Comparison of ENCODE assay signal across 13 cellular contexts in the genomic region with DNA sequence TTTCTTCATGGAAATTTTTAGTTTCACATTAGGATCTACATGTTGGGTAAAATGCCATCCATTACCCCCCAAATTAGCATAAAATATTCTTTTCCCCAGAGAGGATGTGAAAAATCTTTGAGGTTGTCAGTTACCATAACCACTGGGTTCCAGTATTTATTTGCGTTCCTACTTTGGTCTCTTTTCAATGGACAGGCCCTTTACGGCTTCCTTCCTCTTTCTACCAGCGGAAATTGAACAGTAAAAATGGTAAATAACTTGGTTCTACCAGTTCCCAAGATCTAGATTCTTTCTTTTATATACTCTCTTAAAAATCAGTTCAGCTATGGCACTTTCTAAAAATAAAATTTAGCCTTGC.
DNase-seq lines count a peak whose midpoint lies in the region; ATAC-seq and TF ChIP-seq lines count a peak whose summit lies in the region.
"Had no signal": no experiment of that assay in that cellular context is flagged by ENCODE, and none has a peak within 500 bp of the region (broad histone marks: within the 10 kb centered on the region; RNA-seq: fewer than 3 reads in every experiment).

No MANE protein-coding gene starts in this region.

- H3K4me3 ChIP-seq in SK-N-MC: peak overlapping the region; percentile 64
- H3K4me3 ChIP-seq: SJCRH30, transverse colon had no signal

- no peaks in the 10 kb centered on the region for H3K36me3 ChIP-seq in SK-N-MC (ENCODE audit: insufficient read depth, low read length)
- H3K36me3 ChIP-seq: SJCRH30, transverse colon had no signal

- ATAC-seq in HG03354 (IDR thresholded peaks at IDR 0.05; ENCODE audit: poor library complexity, severe bottlenecking, unreplicated experiment) (peak; percentile 57), esophagus mucosa (no peak), HG03378 (IDR thresholded peaks at IDR 0.05; ENCODE audit: unreplicated experiment) (no peak), HG03439 (IDR thresholded peaks at IDR 0.05; ENCODE audit: unreplicated experiment) (no peak)

- no peak overlapping the region for H3K9ac ChIP-seq in SK-N-MC (ENCODE audit: insufficient read length)

- no peak for TF ChIP-seq CTCF in GM10266 (IDR thresholded peaks at IDR 0.05; ENCODE audit: control insufficient read depth, insufficient read depth, low read depth, missing control alignments)

- DNase-seq in GM10266 (ENCODE audit: extremely low spot score) (peak; percentile 24), SK-N-MC (ENCODE audit: low read depth, low spot score) (peak; percentile 87), midbrain (lab: John Stamatoyannopoulos, UW) (peak; percentile 33), HCEC 1CT (no peak)
- DNase-seq: head of caudate nucleus, NCI-H1092 treated with DMSO at 0.1 percent for 48 hours, NCI-H2171 treated with DMSO at 0.1 percent for 48 hours, SJCRH30, transverse colon had no signal

- no peaks in the 10 kb centered on the region; the same call in 1 of the 2 replicates for H3K9me3 ChIP-seq in SK-N-MC (ENCODE audit: low read depth, low read length)
- H3K9me3 ChIP-seq: SJCRH30, transverse colon had no signal

- peak overlapping the region; percentile 93 for H3K27ac ChIP-seq in SK-N-MC
- H3K27ac ChIP-seq: SJCRH30 had no signal
